In the genomic region with DNA sequence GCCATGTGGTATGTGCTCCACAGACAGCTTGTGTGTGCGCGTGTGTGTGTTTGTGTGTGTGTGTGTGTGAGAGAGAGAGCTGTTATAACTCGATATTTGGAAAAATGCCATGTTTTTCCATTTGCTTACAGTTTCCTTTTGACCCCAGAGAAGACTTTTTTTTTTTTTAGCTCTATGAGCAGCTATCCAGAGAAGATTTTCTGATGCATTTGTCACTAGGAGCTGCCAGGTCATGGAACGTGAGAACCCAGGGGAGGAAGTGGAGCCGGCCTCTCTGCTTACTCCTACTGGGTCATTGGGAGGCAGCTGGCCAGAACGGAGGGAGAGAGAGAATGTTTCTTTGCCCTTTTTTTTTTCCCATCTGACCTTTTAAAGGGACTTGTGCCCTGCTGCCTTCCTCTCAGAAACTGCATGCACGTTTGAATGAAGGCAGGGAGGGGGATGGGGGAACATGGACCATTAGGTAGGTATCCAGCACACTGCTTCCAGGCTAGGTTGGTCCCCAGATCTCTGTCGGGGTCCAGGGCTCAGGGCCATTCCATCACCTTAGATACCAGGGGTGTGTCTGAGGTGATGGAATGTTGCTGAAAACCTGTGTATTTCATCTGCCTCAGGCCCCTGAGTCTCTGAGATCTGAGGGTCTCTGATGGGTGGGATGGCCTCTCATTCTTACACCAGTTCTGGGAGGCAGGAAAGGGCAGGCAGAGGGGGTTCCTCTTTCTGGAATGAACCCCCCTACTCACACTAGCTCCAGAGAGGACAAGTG, we compare ENCODE assay signal across 2 cellular contexts.
TF ChIP-seq lines count a peak whose summit lies in the region.

No MANE protein-coding gene starts in this region.

TF ChIP-seq in GM12878, 131 proteins besides CTCF, POLR2A, EP300 and RAD21:
- no peak for TF ChIP-seq USF2 (IDR thresholded peaks at IDR 0.05; ENCODE audit: borderline replicate concordance, low read depth, low read length)
- no peak for TF ChIP-seq PAX5 (IDR thresholded peaks at IDR 0.05; ENCODE audit: borderline replicate concordance, low read depth, low read length)
- TF ChIP-seq RB1 (IDR thresholded peaks at IDR 0.05; ENCODE audit: borderline replicate concordance), result no peak
- TF ChIP-seq SPI1 (IDR thresholded peaks at IDR 0.05; ENCODE audit: borderline replicate concordance, insufficient read depth, low read depth, low read length), result 0 out of 2 replicates have a peak, but pooled peaks have one; percentile 4
- no peak for TF ChIP-seq ZSCAN29 (IDR thresholded peaks at IDR 0.05)
- TF ChIP-seq, protein P1, sequence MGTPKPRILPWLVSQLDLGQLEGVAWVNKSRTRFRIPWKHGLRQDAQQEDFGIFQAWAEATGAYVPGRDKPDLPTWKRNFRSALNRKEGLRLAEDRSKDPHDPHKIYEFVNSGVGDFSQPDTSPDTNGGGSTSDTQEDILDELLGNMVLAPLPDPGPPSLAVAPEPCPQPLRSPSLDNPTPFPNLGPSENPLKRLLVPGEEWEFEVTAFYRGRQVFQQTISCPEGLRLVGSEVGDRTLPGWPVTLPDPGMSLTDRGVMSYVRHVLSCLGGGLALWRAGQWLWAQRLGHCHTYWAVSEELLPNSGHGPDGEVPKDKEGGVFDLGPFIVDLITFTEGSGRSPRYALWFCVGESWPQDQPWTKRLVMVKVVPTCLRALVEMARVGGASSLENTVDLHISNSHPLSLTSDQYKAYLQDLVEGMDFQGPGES (IDR thresholded peaks at IDR 0.05), result no peak
TF ChIP-seq in GM12878: peak in this region for 1.

TF ChIP-seq in HepG2, 621 proteins besides CTCF, POLR2A, EP300 and RAD21:
- TF ChIP-seq HMGXB4 (CRISPR knock-in tag; IDR thresholded peaks at IDR 0.05; ENCODE audit: borderline replicate concordance in 1 of 2, low read depth in 1 of 2) (0 out of 4 replicates have a peak, but pooled peaks of 1 of the 2 experiments have one; percentile 2), ZNF792 (CRISPR knock-in tag; IDR thresholded peaks at IDR 0.05) (no peak), RORA (CRISPR knock-in tag; IDR thresholded peaks at IDR 0.05) (no peak), ERF (CRISPR knock-in tag; IDR thresholded peaks at IDR 0.05) (0 out of 2 replicates have a peak, but pooled peaks have one; percentile 7), ZMYM3 (CRISPR knock-in tag; IDR thresholded peaks at IDR 0.05) (peak; percentile 21; the same call in 1 of the 2 replicates), SALL1 (CRISPR knock-in tag; IDR thresholded peaks at IDR 0.05) (0 out of 2 replicates have a peak, but pooled peaks have one; percentile 8), ZNF335 (CRISPR knock-in tag; IDR thresholded peaks at IDR 0.05) (no peak), SOX6 (IDR thresholded peaks at IDR 0.05) (no peak), SOX6 (CRISPR knock-in tag; IDR thresholded peaks at IDR 0.05) (no peak), ZNF567 (CRISPR knock-in tag; IDR thresholded peaks at IDR 0.05; ENCODE audit: borderline replicate concordance) (peak; percentile 21; the same call in 1 of the 2 replicates), ZNF501 (CRISPR knock-in tag; IDR thresholded peaks at IDR 0.05) (0 out of 2 replicates have a peak, but pooled peaks have one; percentile 11), ZNF747 (CRISPR knock-in tag; IDR thresholded peaks at IDR 0.05; ENCODE audit: borderline replicate concordance) (0 out of 2 replicates have a peak, but pooled peaks have one; percentile 33), ZNF605 (CRISPR knock-in tag; IDR thresholded peaks at IDR 0.05) (0 out of 2 replicates have a peak, but pooled peaks have one; percentile 10), RARA (CRISPR knock-in tag; IDR thresholded peaks at IDR 0.05) (0 out of 2 replicates have a peak, but pooled peaks have one; percentile 13), MAZ (IDR thresholded peaks at IDR 0.05; ENCODE audit: borderline replicate concordance, low read depth, low read length) (no peak), MAZ (CRISPR knock-in tag; IDR thresholded peaks at IDR 0.05; ENCODE audit: low read depth) (0 out of 2 replicates have a peak, but pooled peaks have one; percentile 32), ZNF484 (CRISPR knock-in tag; IDR thresholded peaks at IDR 0.05; ENCODE audit: borderline replicate concordance, low read depth) (no peak), ZNF230 (CRISPR knock-in tag; IDR thresholded peaks at IDR 0.05) (0 out of 2 replicates have a peak, but pooled peaks have one; percentile 36), NR2F6 (IDR thresholded peaks at IDR 0.05) (no peak), NR2F6 (CRISPR knock-in tag; IDR thresholded peaks at IDR 0.05) (0 out of 2 replicates have a peak, but pooled peaks have one; percentile 17), ETV5 (CRISPR knock-in tag; IDR thresholded peaks at IDR 0.05; ENCODE audit: borderline replicate concordance) (peak; percentile 12; the same call in 1 of the 2 replicates), TBX3 (IDR thresholded peaks at IDR 0.05; ENCODE audit: borderline replicate concordance) (no peak)
- TF ChIP-seq, protein P2, sequence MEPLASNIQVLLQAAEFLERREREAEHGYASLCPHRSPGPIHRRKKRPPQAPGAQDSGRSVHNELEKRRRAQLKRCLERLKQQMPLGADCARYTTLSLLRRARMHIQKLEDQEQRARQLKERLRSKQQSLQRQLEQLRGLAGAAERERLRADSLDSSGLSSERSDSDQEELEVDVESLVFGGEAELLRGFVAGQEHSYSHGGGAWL (CRISPR knock-in tag; IDR thresholded peaks at IDR 0.05), result 0 out of 2 replicates have a peak, but pooled peaks have one; percentile 37
- TF ChIP-seq, protein P3, sequence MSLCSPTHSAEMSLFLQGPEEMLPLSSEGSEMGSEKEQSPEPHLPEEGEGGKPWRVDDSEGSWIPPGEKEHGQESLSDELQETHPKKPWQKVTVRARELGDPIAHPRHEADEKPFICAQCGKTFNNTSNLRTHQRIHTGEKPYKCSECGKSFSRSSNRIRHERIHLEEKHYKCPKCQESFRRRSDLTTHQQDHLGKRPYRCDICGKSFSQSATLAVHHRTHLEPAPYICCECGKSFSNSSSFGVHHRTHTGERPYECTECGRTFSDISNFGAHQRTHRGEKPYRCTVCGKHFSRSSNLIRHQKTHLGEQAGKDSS (CRISPR knock-in tag; IDR thresholded peaks at IDR 0.05; ENCODE audit: borderline replicate concordance, low read depth), result peak; percentile 40; the same call in 1 of the 2 replicates
- TF ChIP-seq, protein P4, sequence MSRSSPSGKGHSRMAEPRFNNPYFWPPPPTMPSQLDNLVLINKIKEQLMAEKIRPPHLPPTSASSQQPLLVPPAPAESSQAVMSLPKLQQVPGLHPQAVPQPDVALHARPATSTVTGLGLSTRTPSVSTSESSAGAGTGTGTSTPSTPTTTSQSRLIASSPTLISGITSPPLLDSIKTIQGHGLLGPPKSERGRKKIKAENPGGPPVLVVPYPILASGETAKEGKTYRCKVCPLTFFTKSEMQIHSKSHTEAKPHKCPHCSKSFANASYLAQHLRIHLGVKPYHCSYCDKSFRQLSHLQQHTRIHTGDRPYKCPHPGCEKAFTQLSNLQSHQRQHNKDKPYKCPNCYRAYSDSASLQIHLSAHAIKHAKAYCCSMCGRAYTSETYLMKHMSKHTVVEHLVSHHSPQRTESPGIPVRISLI (CRISPR knock-in tag; IDR thresholded peaks at IDR 0.05; ENCODE audit: borderline replicate concordance), result peak; percentile 84
- TF ChIP-seq, protein P5, sequence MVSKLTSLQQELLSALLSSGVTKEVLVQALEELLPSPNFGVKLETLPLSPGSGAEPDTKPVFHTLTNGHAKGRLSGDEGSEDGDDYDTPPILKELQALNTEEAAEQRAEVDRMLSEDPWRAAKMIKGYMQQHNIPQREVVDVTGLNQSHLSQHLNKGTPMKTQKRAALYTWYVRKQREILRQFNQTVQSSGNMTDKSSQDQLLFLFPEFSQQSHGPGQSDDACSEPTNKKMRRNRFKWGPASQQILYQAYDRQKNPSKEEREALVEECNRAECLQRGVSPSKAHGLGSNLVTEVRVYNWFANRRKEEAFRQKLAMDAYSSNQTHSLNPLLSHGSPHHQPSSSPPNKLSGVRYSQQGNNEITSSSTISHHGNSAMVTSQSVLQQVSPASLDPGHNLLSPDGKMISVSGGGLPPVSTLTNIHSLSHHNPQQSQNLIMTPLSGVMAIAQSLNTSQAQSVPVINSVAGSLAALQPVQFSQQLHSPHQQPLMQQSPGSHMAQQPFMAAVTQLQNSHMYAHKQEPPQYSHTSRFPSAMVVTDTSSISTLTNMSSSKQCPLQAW (CRISPR knock-in tag; IDR thresholded peaks at IDR 0.05), result peak; percentile 25; the same call in 1 of the 2 replicates
